ENCODE assay signal across 27 cellular contexts in genomic region chr12:104526751-104527150, GRCh38.
DNase-seq lines count a peak whose midpoint lies in the region; ATAC-seq and TF ChIP-seq lines count a peak whose summit lies in the region.
"Had no signal": no experiment of that assay in that cellular context is flagged by ENCODE, and none has a peak within 500 bp of the region (broad histone marks: within the 10 kb centered on the region; RNA-seq: fewer than 3 reads in every experiment).

No MANE protein-coding gene starts in this region.

- peak overlapping the region in 4 of 10 experiments; percentile 16 to 21 (median 18); a peak in 6 of 20 replicates for H3K4me3 ChIP-seq in BLaER1 treated with 17β-estradiol and CSF1 and Interleukin-3, amounts not matched to agents 10 nM and 100 nM
- H3K4me3 ChIP-seq in HUES64 (ENCODE audit: low read length) (no peak overlapping the region), iPS-20b (ENCODE audit: low read length) (peak overlapping the region; percentile 28; the same call in 1 of the 2 replicates)
- H3K4me3 ChIP-seq: esophagus squamous epithelium, heart left ventricle, lower lobe of right lung had no signal

- H3K27me3 ChIP-seq in BLaER1 treated with 17β-estradiol and CSF1 and Interleukin-3, amounts not matched to agents 10 nM and 100 nM: no peaks in the 10 kb centered on the region
- H3K27me3 ChIP-seq in HUES64 (ENCODE audit: insufficient read depth, low read length) (no peaks in the 10 kb centered on the region), iPS-20b (ENCODE audit: insufficient read depth, low read length) (0 out of 2 replicates have a peak, but pooled peaks cover 9% of the 10 kb centered on the region)
- H3K27me3 ChIP-seq: BE2C, esophagus squamous epithelium, foreskin keratinocyte, heart left ventricle had no signal

- peaks cover 17% of the 10 kb centered on the region for H3K9me3 Mint-ChIP-seq in nephron progenitor cell
- H3K9me3 Mint-ChIP-seq in activated naive CD8-positive, alpha-beta T cell treated with anti-CD3 and anti-CD28 coated beads for 36 hours: peaks cover 2% of the 10 kb centered on the region
- H3K9me3 Mint-ChIP-seq: activated T-helper 17 cell treated with anti-CD3 and anti-CD28 coated beads, Interleukin-2, amount 50 U/mL, for 72 hours had no signal

- no peak overlapping the region for H3K9ac ChIP-seq in BLaER1 treated with 17β-estradiol and CSF1 and Interleukin-3, amounts not matched to agents 10 nM and 100 nM
- H3K9ac ChIP-seq in HUES64 (ENCODE audit: low read depth, low read length) (no peak overlapping the region), iPS-20b (ENCODE audit: low read depth, low read length) (no peak overlapping the region)

- no peak overlapping the region for H3K4me2 ChIP-seq in BLaER1 treated with 17β-estradiol and CSF1 and Interleukin-3, amounts not matched to agents 10 nM and 100 nM

- peak overlapping the region; percentile 86 for H3K27ac Mint-ChIP-seq in nephron progenitor cell
- H3K27ac Mint-ChIP-seq in activated naive CD8-positive, alpha-beta T cell treated with anti-CD3 and anti-CD28 coated beads for 36 hours: no peak overlapping the region
- H3K27ac Mint-ChIP-seq: activated naive CD4-positive, alpha-beta T cell treated with anti-CD3 and anti-CD28 coated beads, Interleukin-2, amount 10 ng/mL, durations not matched to agents 7 days and 5 days; activated T-helper 17 cell treated with anti-CD3 and anti-CD28 coated beads, Interleukin-2, amount 50 U/mL, for 72 hours; stimulated activated naive CD8-positive, alpha-beta T cell treated with anti-CD3 and anti-CD28 coated beads, Interleukin-15, amount 100 ng/mL, for 72 hours had no signal

- DNase-seq in nephron progenitor cell (peak; percentile 26), DMS53 (lab: John Stamatoyannopoulos, UW) (no peak)
- DNase-seq in activated naive CD8-positive, alpha-beta T cell treated with anti-CD3 and anti-CD28 coated beads for 36 hours: no peak
- DNase-seq in stimulated activated CD4-positive, alpha-beta T cell treated with anti-CD3 and anti-CD28 coated beads, Interleukin-4, amount 100 ng/mL, for 4 hours: no peak
- DNase-seq: activated CD4-positive, alpha-beta T cell treated with anti-CD3 and anti-CD28 coated beads, Interleukin-2, amount 50 U/mL, for 4 hours; activated CD8-positive, alpha-beta memory T cell treated with anti-CD3 and anti-CD28 coated beads, Interleukin-2, amount 50 U/mL, for 48 hours; activated naive CD4-positive, alpha-beta T cell treated with anti-CD3 and anti-CD28 coated beads, Interleukin-2, amount 10 ng/mL, durations not matched to agents 7 days and 5 days; amniotic stem cell; BE2C; esophagus squamous epithelium; foreskin keratinocyte; heart left ventricle; lower lobe of right lung; MV-4-11; NCI-H1436; NCI-H2081 treated with DMSO at 0.1 percent for 48 hours; NCI-H748 treated with DMSO at 0.1 percent for 48 hours; SIG-M5; small intestine; stimulated activated naive CD8-positive, alpha-beta T cell treated with anti-CD3 and anti-CD28 coated beads, Interleukin-15, amount 100 ng/mL, for 72 hours had no signal

- H3K9me3 ChIP-seq in BLaER1 treated with 17β-estradiol and CSF1 and Interleukin-3, amounts not matched to agents 10 nM and 100 nM (replicated peaks in 1 of 11): peaks cover 35 to 71% (median 62%) of the 10 kb centered on the region in 11 experiments
- H3K9me3 ChIP-seq in HUES64 (ENCODE audit: insufficient read depth, low read depth, low read length) (no peaks in the 10 kb centered on the region), iPS-20b (ENCODE audit: insufficient read depth, low read depth, low read length) (peaks cover 3% of the 10 kb centered on the region; the same call in 1 of the 2 replicates)
- H3K9me3 ChIP-seq: BE2C, esophagus squamous epithelium, heart left ventricle, lower lobe of right lung had no signal

- H3K4me1 Mint-ChIP-seq in nephron progenitor cell: peaks cover 77% of the 10 kb centered on the region
- peaks cover 15% of the 10 kb centered on the region for H3K4me1 Mint-ChIP-seq in activated naive CD8-positive, alpha-beta T cell treated with anti-CD3 and anti-CD28 coated beads for 36 hours

- WGBS in HUES64: 43% methylated on average over 6 of the region's 6 CpGs

- H3K27ac ChIP-seq in BLaER1 treated with 17β-estradiol and CSF1 and Interleukin-3, amounts not matched to agents 10 nM and 100 nM: peak overlapping the region in 7 of 11 experiments; percentile 5 to 36 (median 13); a peak in 6 of 22 replicates
- H3K27ac ChIP-seq in HUES64 (ENCODE audit: low read depth, low read length) (peak overlapping the region; percentile 41; the same call in 1 of the 2 replicates), iPS-20b (ENCODE audit: low read length) (no peak overlapping the region)
- H3K27ac ChIP-seq: esophagus squamous epithelium, foreskin keratinocyte, heart left ventricle, lower lobe of right lung had no signal

- TF ChIP-seq CTCF in nephron progenitor cell (IDR thresholded peaks at IDR 0.05): no peak

- H3K4me3 Mint-ChIP-seq in nephron progenitor cell: peak overlapping the region; percentile 6
- no peak overlapping the region for H3K4me3 Mint-ChIP-seq in activated naive CD8-positive, alpha-beta T cell treated with anti-CD3 and anti-CD28 coated beads for 36 hours
- H3K4me3 Mint-ChIP-seq: activated naive CD4-positive, alpha-beta T cell treated with anti-CD3 and anti-CD28 coated beads, Interleukin-2, amount 10 ng/mL, durations not matched to agents 7 days and 5 days; activated T-helper 17 cell treated with anti-CD3 and anti-CD28 coated beads, Interleukin-2, amount 50 U/mL, for 72 hours; brain; stimulated activated naive CD8-positive, alpha-beta T cell treated with anti-CD3 and anti-CD28 coated beads, Interleukin-15, amount 100 ng/mL, for 72 hours had no signal

- no peak for ATAC-seq in HG03097 (IDR thresholded peaks at IDR 0.05; ENCODE audit: low FRiP score, unreplicated experiment)
- ATAC-seq: activated CD4-positive, CD25-positive, alpha-beta regulatory T cell treated with anti-CD3 and anti-CD28 coated beads, Interleukin-2, amount 50 U/mL, for 24 hours; activated T-helper 17 cell treated with anti-CD3 and anti-CD28 coated beads, Interleukin-2, amount 50 U/mL, for 72 hours; foreskin keratinocyte; lower lobe of right lung; stimulated activated naive CD8-positive, alpha-beta T cell treated with anti-CD3 and anti-CD28 coated beads, Interleukin-15, amount 100 ng/mL, for 72 hours had no signal

- H4K20me1 ChIP-seq in BLaER1 treated with 17β-estradiol and CSF1 and Interleukin-3, amounts not matched to agents 10 nM and 100 nM: peaks cover under 1 to 45% (median 15%) of the 10 kb centered on the region in 11 experiments; a peak in 15 of 22 replicates

- peaks cover 9% of the 10 kb centered on the region for H3K27me3 Mint-ChIP-seq in nephron progenitor cell (ENCODE audit: low read depth, poor library complexity)
- no peaks in the 10 kb centered on the region for H3K27me3 Mint-ChIP-seq in activated naive CD8-positive, alpha-beta T cell treated with anti-CD3 and anti-CD28 coated beads for 36 hours
- H3K27me3 Mint-ChIP-seq: activated naive CD4-positive, alpha-beta T cell treated with anti-CD3 and anti-CD28 coated beads, Interleukin-2, amount 10 ng/mL, durations not matched to agents 7 days and 5 days; activated T-helper 17 cell treated with anti-CD3 and anti-CD28 coated beads, Interleukin-2, amount 50 U/mL, for 72 hours; brain; stimulated activated naive CD8-positive, alpha-beta T cell treated with anti-CD3 and anti-CD28 coated beads, Interleukin-15, amount 100 ng/mL, for 72 hours had no signal

- H3K36me3 ChIP-seq in BLaER1 treated with 17β-estradiol and CSF1 and Interleukin-3, amounts not matched to agents 10 nM and 100 nM: peaks cover 25 to 76% (median 59%) of the 10 kb centered on the region in 11 experiments
- H3K36me3 ChIP-seq in HUES64 (ENCODE audit: insufficient read depth, low read length) (no peaks in the 10 kb centered on the region), iPS-20b (ENCODE audit: insufficient read depth, low read depth, low read length) (no peaks in the 10 kb centered on the region)
- H3K36me3 ChIP-seq: BE2C, esophagus squamous epithelium, lower lobe of right lung had no signal

- peaks cover 30 to 38% (median 35%) of the 10 kb centered on the region in 10 experiments for H3K4me1 ChIP-seq in BLaER1 treated with 17β-estradiol and CSF1 and Interleukin-3, amounts not matched to agents 10 nM and 100 nM
- H3K4me1 ChIP-seq in HUES64 (ENCODE audit: insufficient read depth, low read length) (peaks cover 35% of the 10 kb centered on the region), iPS-20b (ENCODE audit: insufficient read depth, low read length) (peaks cover 32% of the 10 kb centered on the region; the same call in 1 of the 2 replicates)

- peaks cover 37% of the 10 kb centered on the region for H3K36me3 Mint-ChIP-seq in nephron progenitor cell (ENCODE audit: low read depth)
- peaks cover 20% of the 10 kb centered on the region for H3K36me3 Mint-ChIP-seq in activated naive CD8-positive, alpha-beta T cell treated with anti-CD3 and anti-CD28 coated beads for 36 hours
